In the genomic region with DNA sequence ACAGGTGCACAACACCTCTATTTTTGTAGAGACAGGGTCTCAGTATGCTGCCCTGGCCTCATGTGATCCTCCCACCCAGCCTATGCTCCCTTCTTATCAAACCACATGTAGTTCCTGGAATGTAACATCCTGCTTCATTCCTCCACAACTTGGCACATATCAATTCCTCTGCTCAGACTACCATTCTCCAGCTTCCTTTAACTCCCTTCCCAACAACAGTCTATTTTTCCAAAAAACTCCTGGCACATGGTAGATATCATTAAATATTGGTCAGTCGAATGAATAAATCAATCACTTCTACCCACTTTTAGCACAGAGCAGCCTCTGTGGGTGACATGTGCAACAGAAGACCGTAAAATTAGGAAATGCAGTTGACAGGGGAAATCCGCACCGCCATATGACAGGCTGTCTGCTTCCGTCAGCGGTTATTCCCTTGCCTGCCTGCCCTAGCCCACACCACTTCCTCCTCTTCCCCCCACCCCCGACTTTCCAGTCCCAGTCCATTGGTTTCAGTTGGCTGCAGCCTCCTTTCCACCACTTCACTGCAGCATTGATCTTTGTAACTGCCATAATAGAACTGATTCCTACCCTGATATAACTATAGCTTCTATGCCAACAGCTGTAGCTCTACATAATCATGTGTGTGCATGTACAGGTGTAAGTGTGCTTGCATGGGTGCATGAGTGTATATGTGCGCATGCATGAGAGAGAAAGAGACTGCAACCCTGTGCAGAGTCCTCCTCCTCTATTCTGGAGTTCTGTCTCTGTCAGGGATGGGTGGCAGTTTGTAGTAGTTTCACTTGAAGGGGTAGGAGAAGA, we compare ENCODE assay signal across 8 cellular contexts. TPM values are rescaled to one million over a fixed set of nuclear protein-coding genes. Genes with fewer than 3 reads are reported as not detected.
A peak's percentile ranks its signal among the peaks of the same experiment; 100 is the strongest.
DNase-seq lines count a peak whose midpoint lies in the region; ATAC-seq and TF ChIP-seq lines count a peak whose summit lies in the region.

No MANE protein-coding gene starts in this region.

- H3K4me3 ChIP-seq in colonic mucosa, result no peak overlapping the region
- H3K4me3 ChIP-seq in subcutaneous abdominal adipose tissue (ENCODE audit: low read depth in 1 of 5, low read length in 5 of 5), result peak overlapping the region in 4 of 5 donors; percentile 1 to 41 (median 7)

- intact Hi-C loops in CD14-positive monocyte (cut with micrococcal nuclease), result no loop called here
- intact Hi-C loops in colonic mucosa (cut with DNase I), result no loop called here

- H3K27me3 Mint-ChIP-seq in CD14-positive monocyte (ENCODE audit: low read depth in 3 of 3) (peaks cover 5 to 13% (median 6%) of the 10 kb centered on the region in 3 donors), nephron (ENCODE audit: low read depth) (peaks cover 4% of the 10 kb centered on the region)

- TF ChIP-seq CTCF in CD14-positive monocyte (IDR thresholded peaks at IDR 0.05) (no peak), colonic mucosa (IDR thresholded peaks at IDR 0.05) (no peak), nephron (IDR thresholded peaks at IDR 0.05; ENCODE audit: unreplicated experiment in 3 of 3) (no peak)

- H3K36me3 Mint-ChIP-seq in CD14-positive monocyte (peaks cover 0 to 2% of the 10 kb centered on the region in 2 donors), nephron (ENCODE audit: low read depth) (no peaks in the 10 kb centered on the region)

- H3K4me1 Mint-ChIP-seq in CD14-positive monocyte (peaks cover 51% of the 10 kb centered on the region), nephron (peaks cover 8% of the 10 kb centered on the region)

- H3K36me3 ChIP-seq in colonic mucosa (no peaks in the 10 kb centered on the region), subcutaneous abdominal adipose tissue (ENCODE audit: control insufficient read depth in 5 of 5, insufficient read depth in 5 of 5, low read length in 5 of 5) (no peaks in the 10 kb centered on the region)

- H3K27ac ChIP-seq in colonic mucosa (peak overlapping the region; percentile 9), subcutaneous abdominal adipose tissue (ENCODE audit: low read depth, low read length) (no peak overlapping the region)

- H3K27ac Mint-ChIP-seq in CD14-positive monocyte (peak overlapping the region; percentile 96 to 99 (median 98)), nephron (peak overlapping the region in 2 of 3 experiments; percentile 3 to 6)

- no peaks in the 10 kb centered on the region for H3K9me3 Mint-ChIP-seq in CD14-positive monocyte
- H3K9me3 Mint-ChIP-seq in nephron, result no peaks in the 10 kb centered on the region

- H3K4me1 ChIP-seq in colonic mucosa (no peaks in the 10 kb centered on the region), subcutaneous abdominal adipose tissue (ENCODE audit: control insufficient read depth in 5 of 5, insufficient read depth in 5 of 5, low read length in 5 of 5) (peaks cover 0 to 30% (median 20%) of the 10 kb centered on the region in 5 donors)

- ATAC-seq in HG03175 (IDR thresholded peaks at IDR 0.05; ENCODE audit: unreplicated experiment) (peak; percentile 48), HG02981 (IDR thresholded peaks at IDR 0.05; ENCODE audit: unreplicated experiment) (no peak)

- no peaks in the 10 kb centered on the region for H3K27me3 ChIP-seq in colonic mucosa
- no peaks in the 10 kb centered on the region for H3K27me3 ChIP-seq in subcutaneous abdominal adipose tissue (ENCODE audit: control insufficient read depth in 5 of 5, insufficient read depth in 4 of 5, low read length in 5 of 5)

- H3K4me3 Mint-ChIP-seq in CD14-positive monocyte, result peak overlapping the region; percentile 5 to 84
- no peak overlapping the region for H3K4me3 Mint-ChIP-seq in nephron

- H3K9ac ChIP-seq in colonic mucosa (ENCODE audit: low read depth in 2 of 2, low read length in 2 of 2) (no peak overlapping the region), subcutaneous abdominal adipose tissue (ENCODE audit: low read length in 5 of 5) (peak overlapping the region in 1 of 5 donors; percentile 28)

- DNase-seq in CD14-positive monocyte (ENCODE audit: low spot score) (peak; percentile 89), colonic mucosa (peak; percentile 66), NCI-H1048 (lab: John Stamatoyannopoulos, UW) (no peak)
- DNase-seq in activated CD4-positive, CD25-positive, alpha-beta regulatory T cell (lab: John Stamatoyannopoulos, UW), result peak; percentile 9 to 25 (median 20)

- H3K9me3 ChIP-seq in colonic mucosa (no peaks in the 10 kb centered on the region), subcutaneous abdominal adipose tissue (ENCODE audit: control insufficient read depth in 5 of 5, low read length in 5 of 5) (no peaks in the 10 kb centered on the region)

RNA-seq across cellular contexts. Expression of gene AKR1A1, which starts 6.8 kb away (rescaled TPM):
- 100 to 1,000 TPM; 219 to 245 TPM for polyA plus RNA-seq in CD14-positive monocyte
- 100 to 1,000 TPM; 203 to 263 TPM for total RNA-seq in colonic mucosa

RNA-seq across cellular contexts. Expression of gene PRDX1, which starts 22.1 kb away (rescaled TPM):
- 100 to 1,000 TPM; 294 to 362 TPM for polyA plus RNA-seq in CD14-positive monocyte
- total RNA-seq in colonic mucosa, result 100 to 1,000 TPM; 325 to 508 TPM

RNA-seq across cellular contexts. Expression of gene NASP, which starts 40.0 kb away (rescaled TPM):
- polyA plus RNA-seq in CD14-positive monocyte, result 10 to 100 TPM; 24.4 to 27.5 TPM
- total RNA-seq in colonic mucosa, result 100 to 1,000 TPM in 1 of 2 donors, 10 to 100 TPM in 1; 54.7 to 119 TPM

RNA-seq across cellular contexts. Expression of gene MMACHC, which starts 43.7 kb away (rescaled TPM):
- under 1 TPM in 1 of 2 donors, not detected in 1; 0.37 TPM for polyA plus RNA-seq in CD14-positive monocyte
- 10 to 100 TPM in 1 of 2 donors, 1 to 10 TPM in 1; 5.9 to 23.6 TPM for total RNA-seq in colonic mucosa

RNA-seq across cellular contexts. Expression of gene CCDC163, which starts 43.9 kb away (rescaled TPM):
- 1 to 10 TPM in 1 of 2 donors, under 1 TPM in 1; 0.23 to 3.3 TPM for polyA plus RNA-seq in CD14-positive monocyte
- 1 to 10 TPM in 1 of 2 donors, under 1 TPM in 1; 0.96 to 2.2 TPM for total RNA-seq in colonic mucosa

Comparison
In these comparisons a context has a peak if more than half of its experiments do, and no peak if none do; other contexts are left out.
1. H3K4me3 Mint-ChIP-seq: peak in CD14-positive monocyte (2 of 2); none in nephron (0 of 3).